8 cellular contexts compared by ENCODE assay signal in the genomic region with DNA sequence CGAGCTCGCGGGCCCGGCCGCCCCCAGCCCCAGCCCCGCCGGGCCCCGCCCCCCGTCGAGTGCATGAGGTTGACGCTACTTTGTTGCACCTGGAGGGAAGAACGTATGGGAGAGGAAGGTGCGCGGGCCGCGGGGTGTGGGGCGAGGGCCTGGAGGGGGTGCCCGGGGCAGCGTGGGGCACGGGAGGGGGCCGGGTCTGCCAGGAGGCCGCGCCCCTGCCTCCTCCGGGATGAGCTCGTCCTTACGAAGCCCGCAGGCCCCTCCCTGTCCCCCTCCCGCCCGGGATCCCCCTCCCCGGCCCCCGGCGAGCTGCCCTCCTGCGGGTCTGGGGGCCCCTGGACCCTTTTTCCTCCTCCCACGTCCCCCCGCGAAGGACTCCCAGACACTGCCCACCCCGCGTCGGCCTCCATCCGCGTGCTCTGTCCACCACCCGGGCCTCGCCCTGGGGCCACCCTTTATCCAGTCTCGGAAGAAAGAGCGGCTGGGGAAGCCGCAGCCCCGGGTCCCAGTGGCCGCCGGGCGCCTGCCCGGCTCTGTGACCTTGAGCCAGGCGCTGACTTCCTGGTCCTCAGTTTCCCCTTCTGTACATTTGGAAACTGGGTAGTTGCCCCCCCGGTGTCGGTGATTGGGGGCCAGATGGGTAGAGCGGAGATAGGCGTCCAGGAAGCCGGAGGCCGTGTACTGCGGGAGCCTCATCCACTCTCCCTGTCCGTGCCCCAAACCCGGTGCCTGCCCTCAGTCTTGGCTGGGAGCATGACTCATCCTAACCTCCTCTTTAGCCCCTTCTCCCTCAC. TPM values are rescaled to one million over a fixed set of nuclear protein-coding genes. Genes with fewer than 3 reads are reported as not detected.
DNase-seq lines count a peak whose midpoint lies in the region; ATAC-seq and TF ChIP-seq lines count a peak whose summit lies in the region.

No MANE protein-coding gene starts in this region.

- no peak for TF ChIP-seq CTCF in MCF 10A (IDR thresholded peaks at IDR 0.05; ENCODE audit: unreplicated experiment)

- peak overlapping the region; percentile 42 to 43 for H3K4me3 ChIP-seq in CD4-positive, alpha-beta memory T cell (ENCODE audit: low read length in 2 of 2)

- no TSS peak for BruUV-seq in MCF 10A (replicated peaks; lab: Mats Ljungman, UMichigan)

- H3K27ac Mint-ChIP-seq in CD4-positive, alpha-beta memory T cell: peak overlapping the region in 6 of 7 donors; percentile 4 to 91 (median 70)
- peak overlapping the region; percentile 89 for H3K27ac Mint-ChIP-seq in MCF 10A (ENCODE audit: low read depth, unreplicated experiment)

- no peaks in the 10 kb centered on the region for H3K36me3 ChIP-seq in CD4-positive, alpha-beta memory T cell (ENCODE audit: insufficient read depth, low read length)

- intact Hi-C loops in CD4-positive, alpha-beta memory T cell (cut with micrococcal nuclease): loop anchor here (1.0 kb wide), 2 partner anchors 10 to 90 kb away; a partner anchor contains a TSS
- intact Hi-C loops in MCF 10A (cut with micrococcal nuclease): loop anchor here (5.0 kb wide), 1 partner anchor 88 kb away; a partner anchor contains a TSS

- H3K4me3 Mint-ChIP-seq in CD4-positive, alpha-beta memory T cell: peak overlapping the region; percentile 73 to 85 (median 80)
- peak overlapping the region; percentile 78 for H3K4me3 Mint-ChIP-seq in MCF 10A (ENCODE audit: unreplicated experiment)

- CTCF ChIA-PET in CD4-positive, alpha-beta memory T cell (lab: Charles Lee; ENCODE audit: partially characterized antibody): interaction anchor here (0.9 to 1.7 kb wide), 2 partner anchors 16 to 17 kb away, joined by 4 to 7 read pairs; no protein-coding TSS in a partner anchor
- CTCF ChIA-PET in MCF 10A (lab: Yijun Ruan, JAX): interaction anchor here (0.5 to 1.6 kb wide), 4 partner anchors 13 to 205 kb away, joined by 3 to 4 read pairs (median 3); a partner anchor contains a TSS

- DNase-seq in CD4-positive, alpha-beta memory T cell: peak in 1 of 5 donors; percentile 76
- DNase-seq in RKO (ENCODE audit: low spot score) (peak; percentile 83), MCF 10A (ENCODE audit: unreplicated experiment) (peak; percentile 76), kidney tubule cell (ENCODE audit: low spot score) (peak; percentile 65), OCI-M2 (lab: John Stamatoyannopoulos, UW; ENCODE audit: unreplicated experiment) (no peak)
- peak; percentile 16 to 27 for DNase-seq in stimulated activated CD4-positive, alpha-beta T cell treated with anti-CD3 and anti-CD28 coated beads, Interleukin-4, amount 100 ng/mL, for 4 hours

- peaks cover 16% of the 10 kb centered on the region for H3K4me1 ChIP-seq in CD4-positive, alpha-beta memory T cell (ENCODE audit: insufficient read depth, low read length)

- ATAC-seq in GM19438 (IDR thresholded peaks at IDR 0.05; ENCODE audit: low read depth, unreplicated experiment) (peak; percentile 38), HG03520 (IDR thresholded peaks at IDR 0.05; ENCODE audit: unreplicated experiment) (peak; percentile 31)

- H3K27ac ChIP-seq in CD4-positive, alpha-beta memory T cell (ENCODE audit: low read depth, low read length): peak overlapping the region; percentile 49

- no peaks in the 10 kb centered on the region for H3K27me3 ChIP-seq in CD4-positive, alpha-beta memory T cell (ENCODE audit: insufficient read depth, low read length)

- no peaks in the 10 kb centered on the region for H3K27me3 Mint-ChIP-seq in CD4-positive, alpha-beta memory T cell
- H3K27me3 Mint-ChIP-seq in MCF 10A (ENCODE audit: insufficient read depth, unreplicated experiment): no peaks in the 10 kb centered on the region

- H3K4me1 Mint-ChIP-seq in CD4-positive, alpha-beta memory T cell: peaks cover 4 to 15% (median 9%) of the 10 kb centered on the region in 4 donors
- peaks cover 13% of the 10 kb centered on the region for H3K4me1 Mint-ChIP-seq in MCF 10A (ENCODE audit: insufficient read depth, unreplicated experiment)

- peaks cover 0 to 3% of the 10 kb centered on the region in 2 donors for H3K36me3 Mint-ChIP-seq in CD4-positive, alpha-beta memory T cell
- H3K36me3 Mint-ChIP-seq in MCF 10A (ENCODE audit: insufficient read depth, unreplicated experiment): peaks cover 18% of the 10 kb centered on the region

- no peaks in the 10 kb centered on the region for H3K9me3 ChIP-seq in CD4-positive, alpha-beta memory T cell (ENCODE audit: control insufficient read depth in 1 of 2, low read length in 2 of 2)

- POLR2A ChIA-PET in CD4-positive, alpha-beta memory T cell (lab: Charles Lee; ENCODE audit: partially characterized antibody): interaction anchor here (0.8 to 3.1 kb wide), 4 partner anchors 10 to 170 kb away, joined by 3 to 30 read pairs (median 8); a partner anchor contains a TSS
- POLR2A ChIA-PET in MCF 10A (lab: Yijun Ruan, JAX): interaction anchor here (0.9 to 1.9 kb wide), 4 partner anchors 10 to 94 kb away, joined by 3 to 20 read pairs (median 3); a partner anchor contains a TSS

- H3K9me3 Mint-ChIP-seq in CD4-positive, alpha-beta memory T cell: no peaks in the 10 kb centered on the region
- H3K9me3 Mint-ChIP-seq in MCF 10A (ENCODE audit: unreplicated experiment): no peaks in the 10 kb centered on the region

RNA-seq across cellular contexts. Expression of a gene that starts 0.5 kb away (rescaled TPM):
- total RNA-seq in CD4-positive, alpha-beta memory T cell: 10 to 100 TPM; 13.4 to 15.1 TPM
- polyA plus RNA-seq in CD4-positive, alpha-beta memory T cell: 1 to 10 TPM in 1 of 2 donors, under 1 TPM in 1; 0.42 to 4.9 TPM
- 21.4 and 23.4 TPM in 2 replicates for total RNA-seq in MCF 10A (2022)

RNA-seq across cellular contexts. Expression of a gene that starts 56.2 kb away (rescaled TPM):
- total RNA-seq in CD4-positive, alpha-beta memory T cell: not detected
- polyA plus RNA-seq in CD4-positive, alpha-beta memory T cell: not detected
- not detected in 2 replicates for total RNA-seq in MCF 10A (2022)
